29 cellular contexts compared by ENCODE assay signal in genomic region chr14:106670006-106670405, GRCh38.
"Had no signal": no experiment of that assay in that cellular context is flagged by ENCODE, and none has a peak within 500 bp of the region (broad histone marks: within the 10 kb centered on the region; RNA-seq: fewer than 3 reads in every experiment).

No MANE protein-coding gene starts in this region.

- H3K27me3 ChIP-seq: neural progenitor cell, thyroid gland, vagina had no signal

- H3K4me2 ChIP-seq: neural progenitor cell had no signal

- H3K27ac Mint-ChIP-seq: mesothelial cell of epicardium; naive thymus-derived CD4-positive, alpha-beta T cell; nephron; neural progenitor cell; progenitor cell of endocrine pancreas; stimulated activated effector memory CD8-positive, alpha-beta T cell treated with anti-CD3 and anti-CD28 coated beads, Interleukin-12 subunit alpha, Interleukin-12 subunit beta, amount 100 ng/mL, for 72 hours had no signal

- H3K36me3 ChIP-seq: esophagus squamous epithelium, heart right ventricle, lower lobe of right lung, neural progenitor cell, right lobe of liver, stomach, thyroid gland, vagina had no signal

- H3K36me3 Mint-ChIP-seq: mesothelial cell of epicardium; naive thymus-derived CD4-positive, alpha-beta T cell; neural progenitor cell; stimulated activated effector memory CD8-positive, alpha-beta T cell treated with anti-CD3 and anti-CD28 coated beads, Interleukin-12 subunit alpha, Interleukin-12 subunit beta, amount 100 ng/mL, for 72 hours had no signal

- FAIRE-seq: colon, endothelial cell of umbilical vein, keratinocyte, small intestine had no signal

- H3K4me3 ChIP-seq: dorsolateral prefrontal cortex, esophagus squamous epithelium, heart right ventricle, lower lobe of right lung, mucosa of descending colon, neural progenitor cell, right lobe of liver, stomach, thyroid gland, vagina had no signal

- DNase-seq: dorsolateral prefrontal cortex; effector CD8-positive, alpha-beta T cell; esophagus squamous epithelium; foreskin melanocyte; glutamatergic neuron; heart right ventricle; hypothalamus; left ventricle myocardium superior; lower lobe of right lung; mucosa of descending colon; naive thymus-derived CD4-positive, alpha-beta T cell; right lobe of liver; small intestine; stimulated activated CD4-positive, alpha-beta T cell treated with anti-CD3 and anti-CD28 coated beads, Interleukin-15, amount 100 ng/mL, for 24 hours; stimulated activated CD4-positive, alpha-beta T cell treated with anti-CD3 and anti-CD28 coated beads, Interleukin-4, amount 100 ng/mL, for 1 hour; stimulated activated naive CD4-positive, alpha-beta T cell treated with Interleukin-2 at 50 U/mL for 16 hours; stomach; thyroid gland; trophoblast cell had no signal

- H3K27ac ChIP-seq: dorsolateral prefrontal cortex, esophagus squamous epithelium, heart right ventricle, lower lobe of right lung, neural progenitor cell, parathyroid adenoma, right lobe of liver, stomach, thyroid gland, vagina had no signal

- H3K4me1 ChIP-seq: esophagus squamous epithelium, heart right ventricle, lower lobe of right lung, neural progenitor cell, parathyroid adenoma, right lobe of liver, stomach, thyroid gland, vagina had no signal

- H3K79me2 ChIP-seq: parathyroid adenoma had no signal

- H3K9me3 Mint-ChIP-seq: naive thymus-derived CD4-positive, alpha-beta T cell; stimulated activated effector memory CD8-positive, alpha-beta T cell treated with anti-CD3 and anti-CD28 coated beads, Interleukin-12 subunit alpha, Interleukin-12 subunit beta, amount 100 ng/mL, for 72 hours had no signal

- H3K4me3 Mint-ChIP-seq: mesothelial cell of epicardium; naive thymus-derived CD4-positive, alpha-beta T cell; nephron; neural progenitor cell; stimulated activated effector memory CD8-positive, alpha-beta T cell treated with anti-CD3 and anti-CD28 coated beads, Interleukin-12 subunit alpha, Interleukin-12 subunit beta, amount 100 ng/mL, for 72 hours had no signal

- H3K4me1 Mint-ChIP-seq: mesothelial cell of epicardium; nephron; neural progenitor cell; stimulated activated effector memory CD8-positive, alpha-beta T cell treated with anti-CD3 and anti-CD28 coated beads, Interleukin-12 subunit alpha, Interleukin-12 subunit beta, amount 100 ng/mL, for 72 hours had no signal

- H3K9me3 ChIP-seq: esophagus squamous epithelium, lower lobe of right lung, mucosa of descending colon, right lobe of liver, stomach, thyroid gland, vagina had no signal

- H3K9ac ChIP-seq: neural progenitor cell, parathyroid adenoma had no signal

- H3K27me3 Mint-ChIP-seq: progenitor cell of endocrine pancreas had no signal
